In the genomic region with DNA sequence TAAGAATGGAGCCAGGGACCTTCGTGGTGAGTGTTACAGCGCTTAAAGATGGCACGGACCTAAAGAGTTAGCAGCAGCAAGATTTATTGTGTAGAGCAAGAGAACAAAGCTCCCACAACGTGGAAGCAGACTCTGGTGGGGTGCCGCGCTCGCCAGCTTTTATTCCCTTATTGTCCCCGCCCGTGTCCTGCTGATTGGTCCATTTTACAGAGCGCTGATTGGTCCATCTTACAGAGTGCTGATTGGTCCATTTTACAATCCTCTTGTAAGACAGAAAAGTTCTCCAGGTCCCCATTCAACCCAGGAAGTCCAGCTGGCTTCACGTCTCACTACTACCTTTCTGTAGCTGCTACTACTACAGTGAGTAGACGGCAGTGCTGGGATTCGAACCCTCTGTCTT, we compare ENCODE assay signal across 1 cellular context.
TF ChIP-seq lines count a peak whose summit lies in the region.

No MANE protein-coding gene starts in this region.

TF ChIP-seq in K562, 482 proteins besides CTCF, POLR2A, EP300 and RAD21:
- TF ChIP-seq IFI16 (CRISPR knock-in tag; IDR thresholded peaks at IDR 0.05) (no peak), SREBF1 (IDR thresholded peaks at IDR 0.05; ENCODE audit: borderline replicate concordance, low read depth, low read length) (no peak), NFYB (IDR thresholded peaks at IDR 0.05; ENCODE audit: extremely low read depth, insufficient read length) (peak; percentile 90), EP400 (IDR thresholded peaks at IDR 0.05) (no peak), MYBL2 (IDR thresholded peaks at IDR 0.05; ENCODE audit: low read depth) (no peak), MYBL2 (CRISPR knock-in tag; IDR thresholded peaks at IDR 0.05; ENCODE audit: borderline replicate concordance) (no peak), PPARD (CRISPR knock-in tag; IDR thresholded peaks at IDR 0.05) (no peak), RBM25 (IDR thresholded peaks at IDR 0.05; ENCODE audit: low read depth, low read length, severe bottlenecking) (peak; percentile 19)
